In the genomic region with DNA sequence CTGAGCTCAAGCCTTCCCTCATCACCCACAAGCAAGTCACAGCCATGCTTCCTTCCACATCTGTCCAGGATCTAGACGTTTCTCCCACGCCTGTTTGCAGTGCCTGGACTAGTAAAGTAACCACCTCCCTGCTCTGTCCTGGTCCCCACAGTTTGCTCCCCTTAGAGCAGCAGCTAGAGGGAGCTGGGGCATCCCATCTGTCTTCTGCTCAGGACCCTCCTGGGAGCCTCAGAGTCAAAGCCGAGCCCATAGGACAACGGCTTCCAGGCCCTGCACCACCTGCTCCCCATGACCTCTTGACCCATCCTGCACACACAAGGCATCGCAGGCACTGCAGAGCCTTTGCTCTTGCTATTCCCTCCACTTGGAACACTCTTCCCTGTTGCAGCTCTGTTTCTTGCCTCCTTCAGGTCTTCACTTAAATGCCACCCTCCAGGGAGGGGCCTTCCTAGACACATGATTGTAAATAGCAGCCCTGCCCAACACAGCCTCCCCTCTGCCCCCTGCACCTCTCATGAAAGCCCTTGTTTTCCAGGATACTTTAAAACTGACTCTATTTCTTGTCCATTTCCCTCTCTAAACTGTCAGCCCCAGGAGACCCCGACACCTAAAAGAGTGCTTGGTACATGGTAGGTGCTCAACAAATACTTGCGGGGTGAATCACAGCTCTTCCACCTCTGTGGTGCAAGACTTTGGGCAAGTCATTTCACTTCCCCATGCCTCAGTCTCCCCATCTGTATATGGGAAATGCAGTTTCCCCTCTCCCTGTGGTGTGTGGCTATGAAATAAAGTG, we compare ENCODE assay signal across 1 cellular context.
TF ChIP-seq lines count a peak whose summit lies in the region.

No MANE protein-coding gene starts in this region.

TF ChIP-seq in GM23338, 12 proteins besides CTCF, POLR2A, EP300 and RAD21 (continued from another document):
- TF ChIP-seq, protein P1, sequence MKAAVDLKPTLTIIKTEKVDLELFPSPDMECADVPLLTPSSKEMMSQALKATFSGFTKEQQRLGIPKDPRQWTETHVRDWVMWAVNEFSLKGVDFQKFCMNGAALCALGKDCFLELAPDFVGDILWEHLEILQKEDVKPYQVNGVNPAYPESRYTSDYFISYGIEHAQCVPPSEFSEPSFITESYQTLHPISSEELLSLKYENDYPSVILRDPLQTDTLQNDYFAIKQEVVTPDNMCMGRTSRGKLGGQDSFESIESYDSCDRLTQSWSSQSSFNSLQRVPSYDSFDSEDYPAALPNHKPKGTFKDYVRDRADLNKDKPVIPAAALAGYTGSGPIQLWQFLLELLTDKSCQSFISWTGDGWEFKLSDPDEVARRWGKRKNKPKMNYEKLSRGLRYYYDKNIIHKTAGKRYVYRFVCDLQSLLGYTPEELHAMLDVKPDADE (IDR thresholded peaks at IDR 0.05): no peak
TF ChIP-seq in GM23338: peak in this region for 0.
